Comparison of ENCODE assay signal across 9 cellular contexts in genomic region chr19:10107817-10108367, GRCh38. TPM values are rescaled to one million over a fixed set of nuclear protein-coding genes. Genes with fewer than 3 reads are reported as not detected.
DNase-seq lines count a peak whose midpoint lies in the region; TF ChIP-seq lines count a peak whose summit lies in the region.
"Had no signal": no experiment of that assay in that cellular context is flagged by ENCODE, and none has a peak within 500 bp of the region (broad histone marks: within the 10 kb centered on the region; RNA-seq: fewer than 3 reads in every experiment).

No MANE protein-coding gene starts in this region.

- no peaks in the 10 kb centered on the region for H3K9me3 Mint-ChIP-seq in dendritic cell treated with granulocyte-macrophage colony-stimulating factor and Interleukin-4, amounts not matched to agents 40 ng/mL and 50 ng/mL, for 4 days

- H4K20me1 ChIP-seq in BLaER1 treated with 17β-estradiol and CSF1 and Interleukin-3, amounts not matched to agents 10 nM and 100 nM, result peaks cover 0 to 58% (median 10%) of the 10 kb centered on the region in 11 experiments; a peak in 13 of 22 replicates

- peaks cover 39 to 57% (median 46%) of the 10 kb centered on the region in 11 experiments for H3K36me3 ChIP-seq in BLaER1 treated with 17β-estradiol and CSF1 and Interleukin-3, amounts not matched to agents 10 nM and 100 nM
- peaks cover 26% of the 10 kb centered on the region for H3K36me3 ChIP-seq in colonic mucosa

- peak; percentile 13 for DNase-seq in HuH-7.5 (ENCODE audit: low spot score)
- DNase-seq in nucleus accumbens (lab: John Stamatoyannopoulos, UW), result no peak
- no peak for DNase-seq in COLO829 (ENCODE audit: low spot score)
- no peak for DNase-seq in colonic mucosa
- DNase-seq: activated CD8-positive, alpha-beta memory T cell treated with anti-CD3 and anti-CD28 coated beads, Interleukin-2, amount 50 U/mL, for 48 hours; DMS153; Peyer's patch had no signal

- TF ChIP-seq CTCF in colonic mucosa (IDR thresholded peaks at IDR 0.05), result no peak

- no peak overlapping the region for H3K4me3 Mint-ChIP-seq in dendritic cell treated with granulocyte-macrophage colony-stimulating factor and Interleukin-4, amounts not matched to agents 40 ng/mL and 50 ng/mL, for 4 days

- peaks cover 69% of the 10 kb centered on the region for H3K36me3 Mint-ChIP-seq in dendritic cell treated with granulocyte-macrophage colony-stimulating factor and Interleukin-4, amounts not matched to agents 40 ng/mL and 50 ng/mL, for 4 days (ENCODE audit: low read depth)

- H3K27me3 ChIP-seq in BLaER1 treated with 17β-estradiol and CSF1 and Interleukin-3, amounts not matched to agents 10 nM and 100 nM, result no peaks in the 10 kb centered on the region
- no peaks in the 10 kb centered on the region for H3K27me3 ChIP-seq in colonic mucosa
- H3K27me3 ChIP-seq: Peyer's patch had no signal

- H3K27me3 Mint-ChIP-seq in dendritic cell treated with granulocyte-macrophage colony-stimulating factor and Interleukin-4, amounts not matched to agents 40 ng/mL and 50 ng/mL, for 4 days, result no peaks in the 10 kb centered on the region

- peaks cover 83% of the 10 kb centered on the region for H3K4me1 Mint-ChIP-seq in dendritic cell treated with granulocyte-macrophage colony-stimulating factor and Interleukin-4, amounts not matched to agents 40 ng/mL and 50 ng/mL, for 4 days (ENCODE audit: low read depth)

- peak overlapping the region; percentile 84 to 99 (median 96) for H3K9ac ChIP-seq in BLaER1 treated with 17β-estradiol and CSF1 and Interleukin-3, amounts not matched to agents 10 nM and 100 nM
- no peak overlapping the region for H3K9ac ChIP-seq in colonic mucosa (ENCODE audit: low read depth in 2 of 2, low read length in 2 of 2)

- H3K4me2 ChIP-seq in BLaER1 treated with 17β-estradiol and CSF1 and Interleukin-3, amounts not matched to agents 10 nM and 100 nM, result peak overlapping the region; percentile 84 to 100 (median 98)

- H3K9me3 ChIP-seq in BLaER1 treated with 17β-estradiol and CSF1 and Interleukin-3, amounts not matched to agents 10 nM and 100 nM (replicated peaks in 1 of 11), result no peaks in the 10 kb centered on the region
- no peaks in the 10 kb centered on the region for H3K9me3 ChIP-seq in colonic mucosa
- H3K9me3 ChIP-seq: Peyer's patch had no signal

- peaks cover 84 to 92% (median 90%) of the 10 kb centered on the region in 10 experiments for H3K4me1 ChIP-seq in BLaER1 treated with 17β-estradiol and CSF1 and Interleukin-3, amounts not matched to agents 10 nM and 100 nM
- H3K4me1 ChIP-seq in colonic mucosa, result peaks cover 5% of the 10 kb centered on the region

- peak overlapping the region in 10 of 11 experiments; percentile 87 to 99 (median 97); a peak in 21 of 22 replicates for H3K27ac ChIP-seq in BLaER1 treated with 17β-estradiol and CSF1 and Interleukin-3, amounts not matched to agents 10 nM and 100 nM
- H3K27ac ChIP-seq in colonic mucosa, result no peak overlapping the region

- H3K27ac Mint-ChIP-seq in dendritic cell treated with granulocyte-macrophage colony-stimulating factor and Interleukin-4, amounts not matched to agents 40 ng/mL and 50 ng/mL, for 4 days, result peak overlapping the region; percentile 84

- intact Hi-C loops in dendritic cell treated with granulocyte-macrophage colony-stimulating factor and Interleukin-4, amounts not matched to agents 40 ng/mL and 50 ng/mL, for 4 days (cut with micrococcal nuclease), result no loop called here
- intact Hi-C loops in colonic mucosa (cut with DNase I), result no loop called here

- peak overlapping the region; percentile 70 to 98 (median 93) for H3K4me3 ChIP-seq in BLaER1 treated with 17β-estradiol and CSF1 and Interleukin-3, amounts not matched to agents 10 nM and 100 nM
- no peak overlapping the region for H3K4me3 ChIP-seq in colonic mucosa

RNA-seq across cellular contexts. Expression of gene PPAN, which starts 1.7 kb away (rescaled TPM):
- total RNA-seq in colonic mucosa, result 10 to 100 TPM; 21.6 to 53.8 TPM

RNA-seq across cellular contexts. Expression of gene P2RY11, which starts 3.6 kb away (rescaled TPM):
- total RNA-seq in colonic mucosa, result 10 to 100 TPM in 1 of 2 donors, 1 to 10 TPM in 1; 7.6 to 16.7 TPM

RNA-seq across cellular contexts. Expression of gene ANGPTL6, which starts 5.4 kb away (rescaled TPM):
- total RNA-seq in colonic mucosa, result under 1 TPM in 1 of 2 donors, not detected in 1; 0.21 TPM

RNA-seq across cellular contexts. Expression of gene EIF3G, which starts 11.8 kb away (rescaled TPM):
- 100 to 1,000 TPM; 141 to 202 TPM for total RNA-seq in colonic mucosa

RNA-seq across cellular contexts. Expression of gene SHFL, which starts 21.8 kb away (rescaled TPM):
- 10 to 100 TPM; 15.1 to 21.3 TPM for total RNA-seq in colonic mucosa

Comparison
In these comparisons a context has a peak if more than half of its experiments do, and no peak if none do; other contexts are left out.
1. H3K9ac ChIP-seq: peak in BLaER1 treated with 17β-estradiol and CSF1 and Interleukin-3, amounts not matched to agents 10 nM and 100 nM (11 of 11); none in colonic mucosa (0 of 2).